Comparison of ENCODE assay signal across 8 cellular contexts in genomic region chr20:45910670-45911485, GRCh38. TPM values are rescaled to one million over a fixed set of nuclear protein-coding genes. Genes with fewer than 3 reads are reported as not detected.
DNase-seq lines count a peak whose midpoint lies in the region; ATAC-seq and TF ChIP-seq lines count a peak whose summit lies in the region.

No MANE protein-coding gene starts in this region.

- H3K9me3 ChIP-seq in right atrium auricular region (no peaks in the 10 kb centered on the region), prostate gland (no peaks in the 10 kb centered on the region)

- peak; percentile 96 for DNase-seq in Daoy (ENCODE audit: low read depth)
- peak; percentile 100 for DNase-seq in KBM-7
- DNase-seq in T-cell, result peak; percentile 68 to 90 (median 79)
- peak; percentile 100 for DNase-seq in amniotic epithelial cell (ENCODE audit: low read depth)
- peak; percentile 100 for DNase-seq in right atrium auricular region (ENCODE audit: low spot score)
- DNase-seq in prostate gland (ENCODE audit: low spot score), result peak; percentile 92
- peak; percentile 99 for DNase-seq in ureter (ENCODE audit: low spot score)

- TF ChIP-seq CTCF in right atrium auricular region (IDR thresholded peaks at IDR 0.05) (no peak), prostate gland (IDR thresholded peaks at IDR 0.05) (no peak)

- ATAC-seq in GM21723 (IDR thresholded peaks at IDR 0.05; ENCODE audit: unreplicated experiment) (peak; percentile 90), T-cell (replicated peaks in 1 of 4) (peak; percentile 83 to 88 (median 86))

- H3K36me3 Mint-ChIP-seq in T-cell, result no peaks in the 10 kb centered on the region

- H3K27me3 ChIP-seq in right atrium auricular region (no peaks in the 10 kb centered on the region), prostate gland (replicated peaks; ENCODE audit: insufficient read depth) (no peaks in the 10 kb centered on the region)

- in situ Hi-C loops in KBM-7 (cut with MboI; ENCODE audit: low pct_unique_long_range_greater_than_20kb, low sequenced_read_pairs), result no loop called here

- no peaks in the 10 kb centered on the region for H3K9me3 Mint-ChIP-seq in T-cell

- intact Hi-C loops in prostate gland (cut with DNase I), result loop anchor here (2.0 kb wide), 1 partner anchor 62 kb away; the partner anchor contains the start of gene ZNF335

- H3K4me3 ChIP-seq in right atrium auricular region (peak overlapping the region; percentile 42 to 58), prostate gland (peak overlapping the region; percentile 29 to 32)

- peak overlapping the region in 1 of 2 donors; percentile 44 for H3K27ac Mint-ChIP-seq in T-cell

- TF ChIP-seq POLR2A in prostate gland (IDR thresholded peaks at IDR 0.05), result peak; percentile 68

- H3K27me3 Mint-ChIP-seq in T-cell, result peaks cover 10 to 14% of the 10 kb centered on the region in 2 donors

- 4% methylated on average over 43 of the region's 43 CpGs for WGBS in prostate gland

- POLR2A ChIA-PET in T-cell (lab: Charles Lee), result no interaction called here

- H3K4me1 ChIP-seq in right atrium auricular region (peaks cover 0 to 31% of the 10 kb centered on the region in 2 donors), prostate gland (replicated peaks) (no peaks in the 10 kb centered on the region)

- peak overlapping the region; percentile 56 to 79 (median 77) for H3K4me3 Mint-ChIP-seq in T-cell

- CTCF ChIA-PET in T-cell (lab: Charles Lee), result interaction anchor here in 1 of 2 donors (1.2 to 1.5 kb wide), 2 partner anchors 30 to 60 kb away, joined by 3 read pairs; partner anchors contain the start of gene ZSWIM1

- peaks cover 4% of the 10 kb centered on the region for H3K36me3 ChIP-seq in right atrium auricular region
- H3K36me3 ChIP-seq in prostate gland, result no peaks in the 10 kb centered on the region

- H3K27ac ChIP-seq in right atrium auricular region (peak overlapping the region; percentile 82 to 88), prostate gland (peak overlapping the region; percentile 60 to 65)

- peaks cover 9 to 21% (median 18%) of the 10 kb centered on the region in 3 donors for H3K4me1 Mint-ChIP-seq in T-cell

RNA-seq across cellular contexts. Expression of gene PLTP, which starts 1.1 kb away (rescaled TPM):
- 0.30 and 0.80 TPM in 2 replicates for total RNA-seq in Daoy (2014; rRNA removed; shearing (Covaris generic))
- total RNA-seq in T-cell (1 to 10 TPM in 3 of 5 donors, under 1 TPM in 1, not detected in 1; 0.35 to 1.7 (median 1.4) TPM), right atrium auricular region (100 to 1,000 TPM in 1 of 2 donors, 10 to 100 TPM in 1; 53.6 to 221 TPM), prostate gland (100 to 1,000 TPM in 1 of 2 donors, 10 to 100 TPM in 1; 29.4 to 101 TPM), ureter (101 TPM)

RNA-seq across cellular contexts. Expression of gene CTSA, which starts 19.7 kb away (rescaled TPM):
- total RNA-seq in Daoy (2014; rRNA removed; shearing (Covaris generic)), result 25.4 and 34.7 TPM in 2 replicates
- total RNA-seq in T-cell (100 to 1,000 TPM in 1 of 5 donors, 10 to 100 TPM in 4; 55.5 to 101 (median 85.1) TPM), right atrium auricular region (100 to 1,000 TPM in 1 of 2 donors, 10 to 100 TPM in 1; 83.8 to 116 TPM), prostate gland (100 to 1,000 TPM in 1 of 2 donors, 10 to 100 TPM in 1; 37.9 to 215 TPM), ureter (98.0 TPM)

RNA-seq across cellular contexts. Expression of gene NEURL2, which starts 19.9 kb away (rescaled TPM):
- total RNA-seq in Daoy (2014; rRNA removed; shearing (Covaris generic)), result 0.42 and 2.3 TPM in 2 replicates
- total RNA-seq in T-cell (1 to 10 TPM; 3.1 to 6.9 (median 6.1) TPM), right atrium auricular region (1 to 10 TPM; 8.7 to 8.8 TPM), prostate gland (10 to 100 TPM in 1 of 2 donors, 1 to 10 TPM in 1; 9.8 to 11.3 TPM), ureter (17.9 TPM)

RNA-seq across cellular contexts. Expression of gene SPATA25, which starts 23.5 kb away (rescaled TPM):
- total RNA-seq in Daoy (2014; rRNA removed; shearing (Covaris generic)), result not detected in 2 replicates
- 1 to 10 TPM in 4 of 5 donors, under 1 TPM in 1; 0.68 to 4.6 (median 3.6) TPM for total RNA-seq in T-cell
- 1 to 10 TPM; 1.1 to 1.4 TPM for total RNA-seq in right atrium auricular region
- 1 to 10 TPM; 2.0 to 7.4 TPM for total RNA-seq in prostate gland
- 8.6 TPM for total RNA-seq in ureter

RNA-seq across cellular contexts. Expression of gene PCIF1, which starts 23.6 kb away (rescaled TPM):
- 2.7 and 3.6 TPM in 2 replicates for total RNA-seq in Daoy (2014; rRNA removed; shearing (Covaris generic))
- total RNA-seq in T-cell (10 to 100 TPM; 74.4 to 78.7 (median 74.6) TPM), right atrium auricular region (10 to 100 TPM; 21.1 to 39.8 TPM), prostate gland (10 to 100 TPM; 39.8 to 54.9 TPM), ureter (37.5 TPM)

Comparison
In these comparisons a context has a peak if more than half of its experiments do, and no peak if none do; other contexts are left out.
1. Peak in every context shown above with its lines: DNase-seq, ATAC-seq, H3K4me3 ChIP-seq and H3K27ac ChIP-seq.
2. RNA of gene PLTP, which starts 1.1 kb away (total RNA-seq): 53.6 to 221 TPM in right atrium auricular region, 29.4 to 101 TPM in prostate gland and 101 TPM in ureter (single experiment); 0.35 to 1.7 TPM in T-cell and 0.30 to 0.80 TPM in Daoy; every median in the first group is over 10 times any median in the second.